Comparison of ENCODE assay signal across 17 cellular contexts in genomic region chr1:229434641-229435051, GRCh38. TPM values are rescaled to one million over a fixed set of nuclear protein-coding genes. Genes with fewer than 3 reads are reported as not detected.
DNase-seq lines count a peak whose midpoint lies in the region; ATAC-seq, FAIRE-seq and TF ChIP-seq lines count a peak whose summit lies in the region.
"Had no signal": no experiment of that assay in that cellular context is flagged by ENCODE, and none has a peak within 500 bp of the region (broad histone marks: within the 10 kb centered on the region; RNA-seq: fewer than 3 reads in every experiment).

No MANE protein-coding gene starts in this region.

- WGBS in HepG2 (ENCODE audit: low lambda C conversion rate), result 1% methylated on average over 9 of the region's 27 CpGs
- WGBS in right lobe of liver (ENCODE audit: insufficient coverage, low coverage, low lambda C conversion rate, missing lambda C conversion rate), result 0% methylated on average over 7 of the region's 27 CpGs

- H3K9me3 ChIP-seq in HepG2 (ENCODE audit: low read length), result no peaks in the 10 kb centered on the region
- no peaks in the 10 kb centered on the region for H3K9me3 ChIP-seq in right lobe of liver
- H3K9me3 ChIP-seq in left lung, result no peaks in the 10 kb centered on the region
- H3K9me3 ChIP-seq: ascending aorta had no signal

- no peak for TF ChIP-seq EP300 in HepG2 (IDR thresholded peaks at IDR 0.05; ENCODE audit: low read depth in 2 of 2, low read length in 2 of 2)
- TF ChIP-seq EP300 in HepG2 (CRISPR knock-in tag; IDR thresholded peaks at IDR 0.05; ENCODE audit: borderline replicate concordance), result no peak

- ATAC-seq in HepG2 (peak; percentile 64), right lobe of liver (no peak), HG03135 (IDR thresholded peaks at IDR 0.05; ENCODE audit: unreplicated experiment) (no peak), left lung (no peak)

- H3K4me3 ChIP-seq in HepG2 (replicated peaks in 1 of 3; ENCODE audit: insufficient read depth in 1 of 3, low read depth in 2 of 3, low read length in 3 of 3) (peak overlapping the region; percentile 30 to 55 (median 31); a peak in 4 of 6 replicates), right lobe of liver (no peak overlapping the region), left lung (no peak overlapping the region)

- peak overlapping the region; percentile 71 for H3K4me2 ChIP-seq in HepG2 (ENCODE audit: low read depth, low read length)

- no peak for TF ChIP-seq RAD21 in HepG2 (CRISPR knock-in tag; IDR thresholded peaks at IDR 0.05)

- H4K20me1 ChIP-seq in HepG2 (ENCODE audit: insufficient read depth, low read length), result no peaks in the 10 kb centered on the region

- POLR2A ChIA-PET in HepG2 (lab: Yijun Ruan, JAX), result no interaction called here

- BruUV-seq in HepG2 (replicated peaks; lab: Mats Ljungman, UMichigan), result no TSS peak

- no peak overlapping the region for H3K27ac ChIP-seq in HepG2 (ENCODE audit: extremely low read length, insufficient read depth, low read length)
- H3K27ac ChIP-seq in right lobe of liver, result no peak overlapping the region
- no peak overlapping the region for H3K27ac ChIP-seq in left lung
- H3K27ac ChIP-seq: ascending aorta, HL-60 had no signal

- no peak overlapping the region for H3K9ac ChIP-seq in HepG2 (ENCODE audit: insufficient read depth, low read depth, low read length)

- CTCF ChIA-PET in HepG2 (lab: Yijun Ruan, JAX; ENCODE audit: low intra/inter-chr PET ratio, low total read pairs), result no interaction called here

- in situ Hi-C loops in HepG2 (cut with HindIII; ENCODE audit: extremely low pct_ligation_motif_present, low pct_unique_long_range_greater_than_20kb), result no loop called here

- intact Hi-C loops in HepG2 (cut with micrococcal nuclease; ENCODE audit: unreplicated experiment) (no loop called here), right lobe of liver (cut with DNase I) (no loop called here), left lung (cut with DNase I) (no loop called here)

- no peak overlapping the region for H2AFZ ChIP-seq in HepG2 (ENCODE audit: low read length)

- H3K79me2 ChIP-seq in HepG2 (ENCODE audit: insufficient read depth, low read length), result no peaks in the 10 kb centered on the region

- H3K36me3 ChIP-seq in HepG2 (replicated peaks in 1 of 2; ENCODE audit: control insufficient read depth in 1 of 2, insufficient read depth in 2 of 2, low read length in 2 of 2) (no peaks in the 10 kb centered on the region), right lobe of liver (no peaks in the 10 kb centered on the region), left lung (no peaks in the 10 kb centered on the region)

- DNase-seq in HepG2 (ENCODE audit: low spot score) (no peak), right lobe of liver (no peak), ecto neural progenitor cell (ENCODE audit: low spot score) (peak; percentile 76), islet precursor cell (peak; percentile 75), NCI-H1048 (lab: John Stamatoyannopoulos, UW) (no peak), NCI-H2171 treated with DMSO at 0.1 percent for 48 hours (lab: John Stamatoyannopoulos, UW) (no peak), left lung (no peak)
- DNase-seq: activated CD4-positive, alpha-beta T cell treated with anti-CD3 and anti-CD28 coated beads for 1 hour; activated T-cell treated with anti-CD3 and anti-CD28 coated beads, Interleukin-2, amount 50 U/mL, for 48 hours; EL; hypothalamus; stimulated activated CD4-positive, alpha-beta T cell treated with anti-CD3 and anti-CD28 coated beads, Interleukin-12 subunit alpha, Interleukin-12 subunit beta, amount 100 ng/mL, for 4 hours had no signal

- TF ChIP-seq POLR2A in HepG2 (IDR thresholded peaks at IDR 0.05; ENCODE audit: insufficient read depth in 1 of 2, low read depth in 2 of 2, low read length in 2 of 2), result no peak
- no peak for TF ChIP-seq POLR2A in right lobe of liver (IDR thresholded peaks at IDR 0.05)

- FAIRE-seq in HepG2 (lab: Jason Lieb, UNC), result no peak
- FAIRE-seq: urothelium cell line had no signal

- no peak for TF ChIP-seq CTCF in HepG2 (CRISPR knock-in tag; IDR thresholded peaks at IDR 0.05)
- TF ChIP-seq CTCF in right lobe of liver (IDR thresholded peaks at IDR 0.05), result no peak
- TF ChIP-seq CTCF in left lung (IDR thresholded peaks at IDR 0.05), result no peak

- H3K4me1 ChIP-seq in HepG2 (ENCODE audit: insufficient read depth, low read length) (no peaks in the 10 kb centered on the region), right lobe of liver (peaks cover 0 to 9% (median 0%) of the 10 kb centered on the region in 4 donors), left lung (peaks cover 14 to 22% of the 10 kb centered on the region in 2 donors)

- peaks cover 0 to 10% of the 10 kb centered on the region in 2 experiments; a peak in 2 of 5 replicates for H3K27me3 ChIP-seq in HepG2 (ENCODE audit: control insufficient read depth in 1 of 2, insufficient read depth in 2 of 2, low read length in 2 of 2)
- H3K27me3 ChIP-seq in right lobe of liver, result peaks cover 0 to 26% of the 10 kb centered on the region in 2 donors
- H3K27me3 ChIP-seq in left lung, result peaks cover 55 to 76% of the 10 kb centered on the region in 2 donors

TF ChIP-seq in HepG2, 621 proteins besides CTCF, POLR2A, EP300 and RAD21:
- TF ChIP-seq ZNF800 (CRISPR knock-in tag; IDR thresholded peaks at IDR 0.05), result peak; percentile 62
- TF ChIP-seq SOX5 (CRISPR knock-in tag; IDR thresholded peaks at IDR 0.05; ENCODE audit: borderline replicate concordance), result no peak
- peak; percentile 53 for TF ChIP-seq HNRNPLL (IDR thresholded peaks at IDR 0.05; ENCODE audit: low read depth, low read length, poor library complexity, severe bottlenecking)

RNA-seq across cellular contexts. Expression of gene ACTA1, which starts 0.8 kb away (rescaled TPM):
- total RNA-seq in HepG2 (2016; rRNA removed; fragmentation: Illumina TruSeq; extraction: Trizol) (5.2 and 5.9 TPM in 2 replicates), right lobe of liver (10 to 100 TPM in 1 of 6 experiments, 1 to 10 TPM in 4, not detected in 1; 1.1 to 14.2 (median 1.3) TPM), left lung (1 to 10 TPM in 1 of 2 donors, under 1 TPM in 1; 0.52 to 1.2 TPM)
- total RNA-seq in HepG2 (2016; cell fraction: cytosol; rRNA removed; fragmentation: Illumina TruSeq; extraction: Trizol; ENCODE audit: low read depth), result 5.1 and 5.2 TPM in 2 replicates
- total RNA-seq in HepG2 (2016; cell fraction: insoluble cytoplasmic fraction; rRNA removed; fragmentation: Illumina TruSeq; extraction: Trizol), result 5.5 TPM in 2 replicates
- 5.3 and 6.0 TPM in 2 replicates for total RNA-seq in HepG2 (2016; cell fraction: membrane; rRNA removed; fragmentation: Illumina TruSeq; extraction: Trizol)
- total RNA-seq in HepG2 (2016; cell fraction: nucleus; rRNA removed; fragmentation: Illumina TruSeq; extraction: Trizol), result 3.9 and 5.9 TPM in 2 replicates
- 1.4 and 3.0 TPM in 2 replicates for polyA plus RNA-seq in HepG2 (2011; rRNA removed)
- 1.6 and 1.8 TPM in 2 replicates for polyA plus RNA-seq in HepG2 (2011; cell fraction: cytosol; rRNA removed)
- 3.8 and 5.9 TPM in 2 replicates for polyA plus RNA-seq in HepG2 (2011; cell fraction: nucleus; rRNA removed)
- polyA plus RNA-seq in HepG2 (2012), result 0.86 and 1.1 TPM in 2 replicates
- polyA plus RNA-seq in HepG2 (2016; cell fraction: cytosol; fragmentation: Illumina TruSeq; extraction: Trizol; ENCODE audit: low read depth), result 11.4 and 12.1 TPM in 2 replicates
- 11.6 and 13.4 TPM in 2 replicates for polyA plus RNA-seq in HepG2 (2016; cell fraction: insoluble cytoplasmic fraction; fragmentation: Illumina TruSeq; extraction: Trizol; ENCODE audit: low read depth)
- polyA plus RNA-seq in HepG2 (2016; cell fraction: membrane; fragmentation: Illumina TruSeq; extraction: Trizol; ENCODE audit: low read depth), result 11.0 and 11.7 TPM in 2 replicates
- polyA plus RNA-seq in HepG2 (2016; cell fraction: nucleus; fragmentation: Illumina TruSeq; extraction: Trizol; ENCODE audit: insufficient read depth, low read depth), result 15.3 and 15.9 TPM in 2 replicates
- polyA minus RNA-seq in HepG2 (2011; rRNA and poly(A)+ RNA removed; ENCODE audit: low replicate concordance), result 1.9 TPM in 1 of 2 replicates, not detected in the other
- polyA minus RNA-seq in HepG2 (2011; cell fraction: cytosol; rRNA and poly(A)+ RNA removed), result 0.79 and 3.4 TPM in 2 replicates
- polyA minus RNA-seq in HepG2 (2011; cell fraction: nucleus; rRNA and poly(A)+ RNA removed), result 0.39 and 0.99 TPM in 2 replicates
- total RNA-seq: ascending aorta, MCF 10A had no signal

Comparison
In these comparisons a context has a peak if more than half of its experiments do, and no peak if none do; other contexts are left out.
1. H3K4me3 ChIP-seq: peak in HepG2 (3 of 3); none in right lobe of liver (0 of 3) and left lung (0 of 2).
2. DNase-seq: peak in ecto neural progenitor cell (single experiment) and islet precursor cell (single experiment); none in HepG2 (single experiment), right lobe of liver (0 of 3), NCI-H1048 (single experiment), NCI-H2171 treated with DMSO at 0.1 percent for 48 hours (single experiment) and left lung (0 of 2).